In genomic region chr10:6044651-6045599, GRCh38 we compare ENCODE assay signal across 9 cellular contexts. TPM values are rescaled to one million over a fixed set of nuclear protein-coding genes. Genes with fewer than 3 reads are reported as not detected.
DNase-seq lines count a peak whose midpoint lies in the region; ATAC-seq and TF ChIP-seq lines count a peak whose summit lies in the region.
"Had no signal": no experiment of that assay in that cellular context is flagged by ENCODE, and none has a peak within 500 bp of the region (broad histone marks: within the 10 kb centered on the region; RNA-seq: fewer than 3 reads in every experiment).

No MANE protein-coding gene starts in this region.

- ATAC-seq in HG02973 (IDR thresholded peaks at IDR 0.05; ENCODE audit: unreplicated experiment) (peak; percentile 44), GM18519 (IDR thresholded peaks at IDR 0.05; ENCODE audit: low FRiP score, unreplicated experiment) (no peak)
- peak; percentile 29 for ATAC-seq in activated CD8-positive, alpha-beta T cell treated with anti-CD3 and anti-CD28 coated beads, Interleukin-2, amount 10 ng/mL, durations not matched to agents 7 days and 5 days
- peak; percentile 76 for ATAC-seq in stimulated activated memory B cell treated with anti-CD40 and anti-IgM and Interleukin-4, amounts not matched to agents 10 μg/mL and 1 μg/mL and 100 μg/mL, for 72 hours

- H3K4me3 Mint-ChIP-seq in activated CD8-positive, alpha-beta T cell treated with anti-CD3 and anti-CD28 coated beads, Interleukin-2, amount 10 ng/mL, durations not matched to agents 7 days and 5 days: peak overlapping the region; percentile 54
- H3K4me3 Mint-ChIP-seq in stimulated activated memory B cell treated with anti-CD40 and anti-IgM and Interleukin-4, amounts not matched to agents 10 μg/mL and 1 μg/mL and 100 μg/mL, for 72 hours: peak overlapping the region; percentile 56
- no peak overlapping the region for H3K4me3 Mint-ChIP-seq in progenitor cell of endocrine pancreas (ENCODE audit: low read depth)

- no peaks in the 10 kb centered on the region for H3K27me3 Mint-ChIP-seq in activated CD8-positive, alpha-beta T cell treated with anti-CD3 and anti-CD28 coated beads, Interleukin-2, amount 10 ng/mL, durations not matched to agents 7 days and 5 days (ENCODE audit: low read depth)
- H3K27me3 Mint-ChIP-seq in stimulated activated memory B cell treated with anti-CD40 and anti-IgM and Interleukin-4, amounts not matched to agents 10 μg/mL and 1 μg/mL and 100 μg/mL, for 72 hours: no peaks in the 10 kb centered on the region
- peaks cover 25% of the 10 kb centered on the region for H3K27me3 Mint-ChIP-seq in progenitor cell of endocrine pancreas

- CTCF ChIA-PET in activated CD8-positive, alpha-beta T cell treated with anti-CD3 and anti-CD28 coated beads, Interleukin-2, amount 10 ng/mL, durations not matched to agents 7 days and 5 days (lab: Charles Lee): interaction anchor here (0.7 to 4.8 kb wide), 10 partner anchors 9 to 158 kb away, joined by 3 to 34 read pairs (median 4); partner anchors contain the start of gene PFKFB3

- no peak for TF ChIP-seq CTCF in progenitor cell of endocrine pancreas (IDR thresholded peaks at IDR 0.05; ENCODE audit: unreplicated experiment)

- peak; percentile 59 for DNase-seq in activated CD4-positive, alpha-beta T cell treated with anti-CD3 and anti-CD28 coated beads for 48 hours
- no peak for DNase-seq in activated CD4-positive, alpha-beta T cell treated with anti-CD3 and anti-CD28 coated beads for 1 hour
- DNase-seq in activated CD8-positive, alpha-beta T cell treated with anti-CD3 and anti-CD28 coated beads, Interleukin-2, amount 10 ng/mL, durations not matched to agents 7 days and 5 days: peak; percentile 70
- DNase-seq in progenitor cell of endocrine pancreas (ENCODE audit: low spot score, unreplicated experiment): no peak
- DNase-seq in NCI-H2029 (lab: John Stamatoyannopoulos, UW): no peak

- peaks cover 91% of the 10 kb centered on the region for H3K4me1 Mint-ChIP-seq in activated CD8-positive, alpha-beta T cell treated with anti-CD3 and anti-CD28 coated beads, Interleukin-2, amount 10 ng/mL, durations not matched to agents 7 days and 5 days (ENCODE audit: low read depth)
- H3K4me1 Mint-ChIP-seq in stimulated activated memory B cell treated with anti-CD40 and anti-IgM and Interleukin-4, amounts not matched to agents 10 μg/mL and 1 μg/mL and 100 μg/mL, for 72 hours: peaks cover 67% of the 10 kb centered on the region
- H3K4me1 Mint-ChIP-seq in progenitor cell of endocrine pancreas (ENCODE audit: low read depth): no peaks in the 10 kb centered on the region

- no peaks in the 10 kb centered on the region for H3K9me3 Mint-ChIP-seq in activated CD8-positive, alpha-beta T cell treated with anti-CD3 and anti-CD28 coated beads, Interleukin-2, amount 10 ng/mL, durations not matched to agents 7 days and 5 days (ENCODE audit: insufficient read depth)
- H3K9me3 Mint-ChIP-seq in stimulated activated memory B cell treated with anti-CD40 and anti-IgM and Interleukin-4, amounts not matched to agents 10 μg/mL and 1 μg/mL and 100 μg/mL, for 72 hours: no peaks in the 10 kb centered on the region
- H3K9me3 Mint-ChIP-seq in progenitor cell of endocrine pancreas (ENCODE audit: low read depth): no peaks in the 10 kb centered on the region

- peaks cover 87% of the 10 kb centered on the region for H3K36me3 Mint-ChIP-seq in activated CD8-positive, alpha-beta T cell treated with anti-CD3 and anti-CD28 coated beads, Interleukin-2, amount 10 ng/mL, durations not matched to agents 7 days and 5 days (ENCODE audit: low read depth)
- peaks cover 11% of the 10 kb centered on the region for H3K36me3 Mint-ChIP-seq in stimulated activated memory B cell treated with anti-CD40 and anti-IgM and Interleukin-4, amounts not matched to agents 10 μg/mL and 1 μg/mL and 100 μg/mL, for 72 hours
- H3K36me3 Mint-ChIP-seq in progenitor cell of endocrine pancreas (ENCODE audit: insufficient read depth): no peaks in the 10 kb centered on the region

- POLR2A ChIA-PET in activated CD8-positive, alpha-beta T cell treated with anti-CD3 and anti-CD28 coated beads, Interleukin-2, amount 10 ng/mL, durations not matched to agents 7 days and 5 days (lab: Charles Lee): interaction anchor here (0.8 to 2.4 kb wide), 11 partner anchors 8 to 41 kb away, joined by 3 to 7 read pairs (median 4); partner anchors contain the start of gene IL2RA

- peak overlapping the region; percentile 84 for H3K27ac Mint-ChIP-seq in activated CD8-positive, alpha-beta T cell treated with anti-CD3 and anti-CD28 coated beads, Interleukin-2, amount 10 ng/mL, durations not matched to agents 7 days and 5 days
- peak overlapping the region; percentile 87 for H3K27ac Mint-ChIP-seq in stimulated activated memory B cell treated with anti-CD40 and anti-IgM and Interleukin-4, amounts not matched to agents 10 μg/mL and 1 μg/mL and 100 μg/mL, for 72 hours
- no peak overlapping the region for H3K27ac Mint-ChIP-seq in progenitor cell of endocrine pancreas

RNA-seq across cellular contexts. Expression of gene IL2RA, which starts 17.2 kb away (rescaled TPM):
- 100 to 1,000 TPM; 174 to 177 TPM for total RNA-seq in activated CD8-positive, alpha-beta T cell treated with anti-CD3 and anti-CD28 coated beads, Interleukin-2, amount 10 ng/mL, durations not matched to agents 7 days and 5 days
- not detected in 2 replicates for total RNA-seq in progenitor cell of endocrine pancreas
- total RNA-seq: myocyte had no signal

RNA-seq across cellular contexts. Expression of gene RBM17, which starts 43.9 kb away (rescaled TPM):
- total RNA-seq in activated CD8-positive, alpha-beta T cell treated with anti-CD3 and anti-CD28 coated beads, Interleukin-2, amount 10 ng/mL, durations not matched to agents 7 days and 5 days: 100 to 1,000 TPM; 213 to 217 TPM
- 122 and 138 TPM in 2 replicates for total RNA-seq in progenitor cell of endocrine pancreas

Comparison
In these comparisons a context has a peak if more than half of its experiments do, and no peak if none do; other contexts are left out.
1. DNase-seq: peak in activated CD4-positive, alpha-beta T cell treated with anti-CD3 and anti-CD28 coated beads for 48 hours (single experiment) and activated CD8-positive, alpha-beta T cell treated with anti-CD3 and anti-CD28 coated beads, Interleukin-2, amount 10 ng/mL, durations not matched to agents 7 days and 5 days (single experiment); none in activated CD4-positive, alpha-beta T cell treated with anti-CD3 and anti-CD28 coated beads for 1 hour (single experiment), progenitor cell of endocrine pancreas (single experiment) and NCI-H2029 (single experiment).
2. RNA of gene IL2RA, which starts 17.2 kb away (total RNA-seq): 174 to 177 TPM in activated CD8-positive, alpha-beta T cell treated with anti-CD3 and anti-CD28 coated beads, Interleukin-2, amount 10 ng/mL, durations not matched to agents 7 days and 5 days; not detected in progenitor cell of endocrine pancreas; every median in the first group is over 100 times any median in the second.